ENCODE assay signal across 8 cellular contexts in the genomic region with DNA sequence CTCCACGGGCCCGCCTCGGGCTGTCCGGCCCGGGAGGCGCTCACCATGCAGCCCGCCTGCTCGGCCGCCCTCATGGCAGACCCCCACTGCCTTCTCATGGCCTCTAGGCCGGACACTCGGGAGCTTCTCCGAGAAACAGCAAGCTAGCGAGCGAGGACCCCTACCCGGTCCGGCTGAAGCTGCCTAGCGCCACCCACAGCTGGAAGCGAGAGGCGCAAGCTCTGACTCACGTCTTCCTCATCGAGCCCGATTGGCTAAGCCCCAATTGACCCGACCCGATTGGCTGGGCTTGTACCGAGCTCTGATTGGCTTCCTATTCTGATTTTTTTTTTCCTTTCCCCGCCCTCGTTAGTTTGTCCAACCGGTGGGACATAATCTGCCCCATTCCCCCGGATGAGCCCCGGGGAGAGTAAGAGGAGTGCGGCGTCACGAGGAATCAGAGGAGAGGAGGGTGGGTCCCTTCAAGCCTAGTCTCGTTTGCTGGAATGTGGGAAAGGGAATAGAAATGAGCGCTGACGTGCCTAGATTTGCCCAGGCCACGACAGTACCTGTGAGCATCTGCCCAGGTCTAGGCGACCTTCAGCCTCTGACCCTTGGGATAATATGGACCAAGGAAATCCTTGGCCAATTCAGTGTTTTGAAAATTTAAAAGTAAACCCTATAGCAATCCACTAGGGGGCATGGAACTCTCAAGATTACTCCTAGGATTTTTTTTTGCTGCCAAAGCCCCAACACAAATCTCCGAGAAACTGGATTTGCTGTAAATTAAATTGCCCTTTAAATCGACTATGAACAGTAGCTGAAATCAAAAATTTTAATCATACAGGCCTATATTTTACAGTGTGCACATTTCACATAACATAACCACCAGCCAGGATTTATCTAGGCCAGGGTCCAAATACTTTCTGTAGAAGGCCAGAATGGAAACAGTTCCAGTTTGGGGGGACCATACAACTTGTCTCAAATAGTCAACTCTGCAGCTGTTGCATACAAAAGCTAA. TPM values are rescaled to one million over a fixed set of nuclear protein-coding genes. Genes with fewer than 3 reads are reported as not detected.
A peak's percentile ranks its signal among the peaks of the same experiment; 100 is the strongest.
DNase-seq lines count a peak whose midpoint lies in the region; ATAC-seq, FAIRE-seq and TF ChIP-seq lines count a peak whose summit lies in the region.

A gene with protein sequence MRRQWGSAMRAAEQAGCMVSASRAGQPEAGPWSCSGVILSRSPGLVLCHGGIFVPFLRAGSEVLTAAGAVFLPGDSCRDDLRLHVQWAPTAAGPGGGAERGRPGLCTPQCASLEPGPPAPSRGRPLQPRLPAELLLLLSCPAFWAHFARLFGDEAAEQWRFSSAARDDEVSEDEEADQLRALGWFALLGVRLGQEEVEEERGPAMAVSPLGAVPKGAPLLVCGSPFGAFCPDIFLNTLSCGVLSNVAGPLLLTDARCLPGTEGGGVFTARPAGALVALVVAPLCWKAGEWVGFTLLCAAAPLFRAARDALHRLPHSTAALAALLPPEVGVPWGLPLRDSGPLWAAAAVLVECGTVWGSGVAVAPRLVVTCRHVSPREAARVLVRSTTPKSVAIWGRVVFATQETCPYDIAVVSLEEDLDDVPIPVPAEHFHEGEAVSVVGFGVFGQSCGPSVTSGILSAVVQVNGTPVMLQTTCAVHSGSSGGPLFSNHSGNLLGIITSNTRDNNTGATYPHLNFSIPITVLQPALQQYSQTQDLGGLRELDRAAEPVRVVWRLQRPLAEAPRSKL (minus strand): TSS at position 212 of the 1,000 bp plus-strand sequence. CDS start 114 bp downstream, at position 98.

- peak within 1 kb of the TSS; percentile 89 to 92 (median 91) for H3K4me3 Mint-ChIP-seq in T-cell
- H3K4me3 Mint-ChIP-seq in type B pancreatic cell: peak within 1 kb of the TSS; percentile 90

- FAIRE-seq in GM12892 (lab: Jason Lieb, UNC): peak; percentile 89

- peak; percentile 90 for ATAC-seq in HG02852 (IDR thresholded peaks at IDR 0.05; ENCODE audit: unreplicated experiment)
- peak; percentile 80 to 86 (median 86) for ATAC-seq in T-cell (replicated peaks in 1 of 4)
- ATAC-seq in heart left ventricle: peak; percentile 91 to 97 (median 94)

- TF ChIP-seq POLR2A in GM12892 (IDR thresholded peaks at IDR 0.05; ENCODE audit: low read depth, low read length) (peak; percentile 85), heart left ventricle (IDR thresholded peaks at IDR 0.05) (peak; percentile 13 to 88)

- CTCF ChIA-PET in T-cell (lab: Charles Lee): interaction anchor here (0.6 to 3.5 kb wide), 32 partner anchors 10 to 258 kb away, joined by 3 to 104 read pairs (median 6); partner anchors contain the start of genes EIF4EBP2 (in 1 of the 2), PPA1 (in 1 of the 2) and SAR1A (in 1 of the 2)

- H3K9me3 Mint-ChIP-seq in T-cell (no peaks in the 10 kb centered on the region), type B pancreatic cell (no peaks in the 10 kb centered on the region)

- peaks cover 0 to 37% (median 21%) of the 10 kb centered on the region in 9 donors for H3K36me3 ChIP-seq in heart left ventricle

- no peaks in the 10 kb centered on the region for H3K9me3 ChIP-seq in heart left ventricle

- H3K27ac Mint-ChIP-seq in T-cell: peak within 1 kb of the TSS; percentile 93 to 94
- peak within 1 kb of the TSS; percentile 98 for H3K27ac Mint-ChIP-seq in type B pancreatic cell

- H3K27me3 Mint-ChIP-seq in T-cell: no peaks in the 10 kb centered on the region
- H3K27me3 Mint-ChIP-seq in type B pancreatic cell: no peaks in the 10 kb centered on the region

- TF ChIP-seq CTCF in heart left ventricle (IDR thresholded peaks at IDR 0.05) (peak; percentile 52 to 89 (median 68)), type B pancreatic cell (conservative IDR thresholded peaks at IDR 0.05) (peak; percentile 75)

- H3K4me1 ChIP-seq in heart left ventricle: peaks cover 0 to 33% (median 15%) of the 10 kb centered on the region in 12 donors

- WGBS in adipose tissue, 3 donors: 1% methylated on average over 35 to 40 of the region's 40 CpGs
- WGBS in heart left ventricle, 4 donors: 1 to 3% (median 3%) methylated on average over 26 to 40 of the region's 40 CpGs

- DNase-seq in GM12892 (ENCODE audit: insufficient read length) (peak; percentile 97), NCI-H1436 treated with DMSO at 0.1 percent for 48 hours (lab: John Stamatoyannopoulos, UW) (peak; percentile 96), T-cell (peak; percentile 80 to 93 (median 90)), heart left ventricle (peak; percentile 96 to 98 (median 97)), pons (ENCODE audit: low spot score) (peak; percentile 99), type B pancreatic cell (ENCODE audit: extremely low spot score, unreplicated experiment) (peak; percentile 97)

- H3K36me3 Mint-ChIP-seq in T-cell: peaks cover 17% of the 10 kb centered on the region
- peaks cover 8% of the 10 kb centered on the region for H3K36me3 Mint-ChIP-seq in type B pancreatic cell

- no peaks in the 10 kb centered on the region for H3K27me3 ChIP-seq in heart left ventricle

- peak within 1 kb of the TSS; percentile 38 to 97 (median 80) for H3K4me3 ChIP-seq in heart left ventricle

- H3K4me1 Mint-ChIP-seq in T-cell (peaks cover 39 to 46% (median 41%) of the 10 kb centered on the region in 3 donors), type B pancreatic cell (ENCODE audit: unreplicated experiment) (peaks cover 14% of the 10 kb centered on the region)

- POLR2A ChIA-PET in T-cell (lab: Charles Lee): interaction anchor here (0.5 to 1.9 kb wide), 14 partner anchors 9 to 1705 kb away, joined by 3 to 27 read pairs (median 3); partner anchors contain the start of genes EIF4EBP2 (in 1 of the 2) and SAR1A (in 1 of the 2)

- intact Hi-C loops in heart left ventricle (cut with DNase I): loop anchor here in 3 of 10 donors (1.0 to 2.0 kb wide), 2 partner anchors 24 to 30 kb away; partner anchors contain the start of gene SAR1A (in 1 of the 3)

- H3K27ac ChIP-seq in adipose tissue (ENCODE audit: low read depth, low read length) (peak within 1 kb of the TSS; percentile 0), heart left ventricle (peak within 1 kb of the TSS; percentile 73 to 95 (median 90))

RNA-seq across cellular contexts. Expression of the gene that starts here (rescaled TPM):
- polyA plus RNA-seq in GM12892 (2012; ENCODE audit: missing spikeins): 8.2 TPM
- total RNA-seq in T-cell (10 to 100 TPM; 18.3 to 41.0 (median 38.7) TPM), heart left ventricle (1 to 10 TPM; 3.9 to 9.6 (median 5.4) TPM), type B pancreatic cell (ENCODE audit: low replicate concordance) (17.5 and 18.1 TPM in 2 replicates)
- polyA plus RNA-seq in adipose tissue (10 to 100 TPM in 1 of 3 donors, 1 to 10 TPM in 2; 8.0 to 14.9 (median 9.6) TPM), heart left ventricle (1 to 10 TPM; 2.5 to 4.3 TPM)

Comparison
In these comparisons a context has a peak if more than half of its experiments do, and no peak if none do; other contexts are left out.
1. Peak in every context shown above with its lines: DNase-seq, ATAC-seq, H3K4me3 ChIP-seq and H3K27ac ChIP-seq.